Comparison of ENCODE assay signal across 4 cellular contexts in genomic region chr2:38142627-38143026, GRCh38.
"Had no signal": no experiment of that assay in that cellular context is flagged by ENCODE, and none has a peak within 500 bp of the region (broad histone marks: within the 10 kb centered on the region; RNA-seq: fewer than 3 reads in every experiment).

No MANE protein-coding gene starts in this region.

- H3K4me3 ChIP-seq: GM23338 had no signal

- DNase-seq: H9, HCEC 1CT, IMR-90 had no signal

- ATAC-seq: GM23338 had no signal

- H3K4me2 ChIP-seq: GM23338 had no signal

- H2AFZ ChIP-seq: GM23338 had no signal
